Comparison of ENCODE assay signal across 9 cellular contexts in genomic region chr2:152407204-152407721, GRCh38.
DNase-seq lines count a peak whose midpoint lies in the region; ATAC-seq and TF ChIP-seq lines count a peak whose summit lies in the region.
"Had no signal": no experiment of that assay in that cellular context is flagged by ENCODE, and none has a peak within 500 bp of the region (broad histone marks: within the 10 kb centered on the region; RNA-seq: fewer than 3 reads in every experiment).

No MANE protein-coding gene starts in this region.

- H3K4me3 Mint-ChIP-seq in T-cell (peak overlapping the region in 2 of 3 donors; percentile 35 to 60), neural progenitor cell (peak overlapping the region; percentile 64)
- H3K4me3 Mint-ChIP-seq: natural killer cell had no signal

- no peaks in the 10 kb centered on the region for H3K36me3 ChIP-seq in neural progenitor cell

- DNase-seq in AG08395 (ENCODE audit: low spot score) (peak; percentile 74), T-cell (peak in 5 of 34 experiments; percentile 1 to 7 (median 2)), fibroblast of gingiva (ENCODE audit: low read depth) (peak; percentile 52), neural progenitor cell (ENCODE audit: low spot score) (peak; percentile 84), NCI-H2196 (lab: John Stamatoyannopoulos, UW; ENCODE audit: unreplicated experiment) (no peak), NCI-H1436 treated with DMSO at 0.1 percent for 48 hours (lab: John Stamatoyannopoulos, UW) (no peak)
- DNase-seq: natural killer cell had no signal

- H3K27ac Mint-ChIP-seq in T-cell (no peak overlapping the region), neural progenitor cell (peak overlapping the region; percentile 10)
- H3K27ac Mint-ChIP-seq: natural killer cell had no signal

- H3K27ac ChIP-seq in neural progenitor cell, result peak overlapping the region; percentile 50

- no peaks in the 10 kb centered on the region for H3K27me3 ChIP-seq in neural progenitor cell

- POLR2A ChIA-PET in T-cell (lab: Charles Lee), result no interaction called here

- H3K36me3 Mint-ChIP-seq in T-cell (no peaks in the 10 kb centered on the region), neural progenitor cell (peaks cover 2% of the 10 kb centered on the region)
- H3K36me3 Mint-ChIP-seq: natural killer cell had no signal

- H2AFZ ChIP-seq in neural progenitor cell (replicated peaks), result no peak overlapping the region

- peak overlapping the region; percentile 69 for H3K4me2 ChIP-seq in neural progenitor cell

- peaks cover 59% of the 10 kb centered on the region for H3K4me1 ChIP-seq in neural progenitor cell

- peaks cover 0 to 17% of the 10 kb centered on the region in 2 donors for H3K27me3 Mint-ChIP-seq in T-cell
- peaks cover 2% of the 10 kb centered on the region for H3K27me3 Mint-ChIP-seq in neural progenitor cell (ENCODE audit: insufficient read depth, low read depth)

- TF ChIP-seq CTCF in neural progenitor cell (IDR thresholded peaks at IDR 0.05), result no peak

- peaks cover 30% of the 10 kb centered on the region for H3F3A ChIP-seq in neural progenitor cell (ENCODE audit: low read depth)

- no peaks in the 10 kb centered on the region for H3K9me3 ChIP-seq in neural progenitor cell (ENCODE audit: low read depth)

- peak overlapping the region; percentile 22 for H3K4me3 ChIP-seq in neural progenitor cell

- H4K20me1 ChIP-seq in neural progenitor cell (ENCODE audit: low read depth), result peaks cover 93% of the 10 kb centered on the region

- H3K79me2 ChIP-seq in neural progenitor cell (ENCODE audit: low read depth), result peaks cover 97% of the 10 kb centered on the region

- H3K9ac ChIP-seq in neural progenitor cell, result no peak overlapping the region

- H3K9me3 Mint-ChIP-seq in T-cell (no peaks in the 10 kb centered on the region), neural progenitor cell (no peaks in the 10 kb centered on the region)
- H3K9me3 Mint-ChIP-seq: natural killer cell had no signal

- ATAC-seq in GM18873 (IDR thresholded peaks at IDR 0.05; ENCODE audit: low FRiP score, unreplicated experiment), result peak; percentile 90
- ATAC-seq in HG03039 (IDR thresholded peaks at IDR 0.05; ENCODE audit: unreplicated experiment), result peak; percentile 81
- peak in 1 of 4 experiments; percentile 71 for ATAC-seq in T-cell (replicated peaks in 1 of 4)

- H3K4me1 Mint-ChIP-seq in T-cell (peaks cover 7 to 16% (median 12%) of the 10 kb centered on the region in 3 donors), neural progenitor cell (peaks cover 50% of the 10 kb centered on the region)

- CTCF ChIA-PET in T-cell (lab: Charles Lee), result no interaction called here

Comparison
In these comparisons a context has a peak if more than half of its experiments do, and no peak if none do; other contexts are left out.
1. DNase-seq: peak in AG08395 (single experiment), fibroblast of gingiva (single experiment) and neural progenitor cell (single experiment); none in NCI-H2196 (single experiment) and NCI-H1436 treated with DMSO at 0.1 percent for 48 hours (single experiment).